ENCODE assay signal across 1 cellular context in genomic region chr10:110871236-110872084, GRCh38.
TF ChIP-seq lines count a peak whose summit lies in the region.

Gene PDCD4 (plus strand): TSS chr10:110871928. CDS start chr10:110876028, 4,100 bp downstream.

TF ChIP-seq in K562, 482 proteins besides CTCF, POLR2A, EP300 and RAD21 (continued from another document and continues in another):
- TF ChIP-seq ZBTB33 (CRISPR knock-in tag; IDR thresholded peaks at IDR 0.05) (no peak), ZNF398 (CRISPR knock-in tag; IDR thresholded peaks at IDR 0.05) (no peak), MEF2A (IDR thresholded peaks at IDR 0.05; ENCODE audit: control insufficient read depth, low read depth, low read length) (no peak), FOXJ2 (tag; IDR thresholded peaks at IDR 0.05) (0 out of 2 replicates have a peak, but pooled peaks have one; percentile 42), BRF1 (IDR thresholded peaks at IDR 0.05; ENCODE audit: borderline replicate concordance, extremely low read depth, insufficient read length) (no peak), CC2D1A (IDR thresholded peaks at IDR 0.05) (no peak), BMI1 (IDR thresholded peaks at IDR 0.05; ENCODE audit: low read length) (no peak), ZNF175 (CRISPR knock-in tag; IDR thresholded peaks at IDR 0.05; ENCODE audit: low read depth) (0 out of 2 replicates have a peak, but pooled peaks have one; percentile 11), FOXK2 (conservative IDR thresholded peaks at IDR 0.05 in 1 of 2, IDR thresholded peaks at IDR 0.05 in 1 of 2; ENCODE audit: low read depth in 2 of 2) (peak; percentile 48 to 67; a peak in 2 of 4 replicates), PHF8 (IDR thresholded peaks at IDR 0.05; ENCODE audit: borderline replicate concordance, low read length) (peak; percentile 61; the same call in 1 of the 2 replicates), BCLAF1 (IDR thresholded peaks at IDR 0.05; ENCODE audit: borderline replicate concordance in 1 of 2, control insufficient read depth in 1 of 2, low read depth in 2 of 2, low read length in 1 of 2) (no peak), RFX5 (IDR thresholded peaks at IDR 0.05; ENCODE audit: low read depth, low read length) (peak; percentile 94), ZBTB2 (IDR thresholded peaks at IDR 0.05) (peak; percentile 95), ZNF124 (CRISPR knock-in tag; IDR thresholded peaks at IDR 0.05) (no peak), ATF3 (IDR thresholded peaks at IDR 0.05) (no peak), ATF3 (CRISPR knock-in tag; conservative IDR thresholded peaks at IDR 0.05) (no peak), MTA1 (IDR thresholded peaks at IDR 0.05; ENCODE audit: borderline replicate concordance) (no peak), MCM3 (IDR thresholded peaks at IDR 0.05) (no peak), NFYB (IDR thresholded peaks at IDR 0.05; ENCODE audit: extremely low read depth, insufficient read length) (peak; percentile 32), SUPT5H (IDR thresholded peaks at IDR 0.05) (peak; percentile 75), LARP7 (IDR thresholded peaks at IDR 0.05) (no peak), ZBTB5 (IDR thresholded peaks at IDR 0.05) (no peak), UBTF (IDR thresholded peaks at IDR 0.05; ENCODE audit: borderline replicate concordance in 1 of 2, low read depth in 2 of 2, low read length in 2 of 2) (0 out of 4 replicates have a peak, but pooled peaks of 1 of the 2 experiments have one; percentile 41), MAZ (CRISPR knock-in tag; conservative IDR thresholded peaks at IDR 0.05 in 1 of 2, IDR thresholded peaks at IDR 0.05 in 1 of 2) (peak in 1 of 2 experiments; percentile 77; a peak in 3 of 4 replicates), KLF1 (tag; IDR thresholded peaks at IDR 0.05) (no peak), SNIP1 (IDR thresholded peaks at IDR 0.05; ENCODE audit: low read depth) (no peak), TOE1 (IDR thresholded peaks at IDR 0.05; ENCODE audit: borderline replicate concordance) (no peak), TOE1 (CRISPR knock-in tag; IDR thresholded peaks at IDR 0.05; ENCODE audit: borderline replicate concordance, low read depth) (no peak), ZNF280B (CRISPR knock-in tag; IDR thresholded peaks at IDR 0.05) (no peak), NFRKB (IDR thresholded peaks at IDR 0.05; ENCODE audit: low read depth) (0 out of 2 replicates have a peak, but pooled peaks have one; percentile 32), KDM4B (IDR thresholded peaks at IDR 0.05; ENCODE audit: borderline replicate concordance in 2 of 2, low read depth in 1 of 2) (no peak), ZNF76 (CRISPR knock-in tag; IDR thresholded peaks at IDR 0.05; ENCODE audit: borderline replicate concordance) (no peak), ZNF778 (CRISPR knock-in tag; IDR thresholded peaks at IDR 0.05) (no peak), ELF1 (tag; IDR thresholded peaks at IDR 0.05) (no peak), EGR1 (conservative IDR thresholded peaks at IDR 0.05) (peak; percentile 83), CSDE1 (IDR thresholded peaks at IDR 0.05) (no peak), ZNF146 (CRISPR knock-in tag; IDR thresholded peaks at IDR 0.05; ENCODE audit: unreplicated experiment) (no peak), OTX1 (CRISPR knock-in tag; IDR thresholded peaks at IDR 0.05) (no peak), HBP1 (CRISPR knock-in tag; IDR thresholded peaks at IDR 0.05) (no peak), GTF3C2 (IDR thresholded peaks at IDR 0.05; ENCODE audit: borderline replicate concordance, extremely low read depth, insufficient read length) (no peak), STAT5B (CRISPR knock-in tag; IDR thresholded peaks at IDR 0.05) (no peak), SP2 (IDR thresholded peaks at IDR 0.05; ENCODE audit: extremely low read depth, low read depth, low read length, poor library complexity, severe bottlenecking) (no peak), ATF7 (IDR thresholded peaks at IDR 0.05) (no peak)
